In genomic region chr9:94909250-94909894, GRCh38 we compare ENCODE assay signal across 12 cellular contexts.
DNase-seq lines count a peak whose midpoint lies in the region; ATAC-seq and TF ChIP-seq lines count a peak whose summit lies in the region.
"Had no signal": no experiment of that assay in that cellular context is flagged by ENCODE, and none has a peak within 500 bp of the region (broad histone marks: within the 10 kb centered on the region; RNA-seq: fewer than 3 reads in every experiment).

No MANE protein-coding gene starts in this region.

- no peak overlapping the region for H3K14ac ChIP-seq in mesenchymal stem cell (ENCODE audit: low read length in 2 of 2)

- H3K4me3 Mint-ChIP-seq in natural killer cell treated with Interleukin-12 subunit alpha and Interleukin-12 subunit beta and Interleukin-15 and Interleukin-18, amount 100 ng/mL, for 72 hours = no peak overlapping the region
- H3K4me3 Mint-ChIP-seq in natural killer cell = no peak overlapping the region
- no peak overlapping the region for H3K4me3 Mint-ChIP-seq in activated naive CD8-positive, alpha-beta T cell treated with anti-CD3 and anti-CD28 coated beads for 36 hours
- H3K4me3 Mint-ChIP-seq: CD14-positive monocyte, WTC11 had no signal

- H3K18ac ChIP-seq in mesenchymal stem cell (ENCODE audit: low read depth in 1 of 2, low read length in 2 of 2) = no peak overlapping the region

- no peaks in the 10 kb centered on the region for H3K27me3 ChIP-seq in mesenchymal stem cell (ENCODE audit: control insufficient read depth in 1 of 2, insufficient read depth in 1 of 2, low read length in 2 of 2)
- no peaks in the 10 kb centered on the region for H3K27me3 ChIP-seq in upper lobe of right lung

- peak overlapping the region; percentile 92 for H3K27ac ChIP-seq in mesenchymal stem cell (ENCODE audit: low read length, poor library complexity, severe bottlenecking)
- peak overlapping the region; percentile 87 for H3K27ac ChIP-seq in upper lobe of right lung

- H2BK15ac ChIP-seq in mesenchymal stem cell (ENCODE audit: low read depth, poor library complexity, severe bottlenecking) = no peak overlapping the region

- H3K36me3 ChIP-seq in mesenchymal stem cell (ENCODE audit: control insufficient read depth in 1 of 2, insufficient read depth in 2 of 2, low read depth in 1 of 2, low read length in 2 of 2) (peaks cover 0 to 4% of the 10 kb centered on the region in 2 experiments), upper lobe of right lung (no peaks in the 10 kb centered on the region)

- no peak for TF ChIP-seq CTCF in natural killer cell (IDR thresholded peaks at IDR 0.05)
- TF ChIP-seq CTCF in upper lobe of right lung (IDR thresholded peaks at IDR 0.05) = no peak

- H2AFZ ChIP-seq in mesenchymal stem cell (ENCODE audit: low read depth, low read length) = no peak overlapping the region

- intact Hi-C loops in natural killer cell (cut with micrococcal nuclease) (no loop called here), upper lobe of right lung (cut with DNase I) (no loop called here)

- no peak overlapping the region for H4K8ac ChIP-seq in mesenchymal stem cell (ENCODE audit: low read length)

- peak; percentile 6 to 78 for ATAC-seq in natural killer cell treated with Interleukin-12 subunit alpha and Interleukin-12 subunit beta and Interleukin-15 and Interleukin-18, amount 100 ng/mL, for 72 hours
- ATAC-seq in natural killer cell (no peak), upper lobe of right lung (peak; percentile 17), GM18909 (IDR thresholded peaks at IDR 0.05; ENCODE audit: poor library complexity, unreplicated experiment) (no peak), GM18498 (IDR thresholded peaks at IDR 0.05; ENCODE audit: unreplicated experiment) (no peak)
- ATAC-seq: WTC11 had no signal

- no peaks in the 10 kb centered on the region for H3K9me3 Mint-ChIP-seq in natural killer cell treated with Interleukin-12 subunit alpha and Interleukin-12 subunit beta and Interleukin-15 and Interleukin-18, amount 100 ng/mL, for 72 hours
- H3K9me3 Mint-ChIP-seq in natural killer cell = no peaks in the 10 kb centered on the region
- no peaks in the 10 kb centered on the region for H3K9me3 Mint-ChIP-seq in activated naive CD8-positive, alpha-beta T cell treated with anti-CD3 and anti-CD28 coated beads for 36 hours
- H3K9me3 Mint-ChIP-seq: WTC11 had no signal

- 96% methylated on average over 12 of the region's 12 CpGs for WGBS in mesenchymal stem cell

- no peak for DNase-seq in natural killer cell treated with Interleukin-12 subunit alpha and Interleukin-12 subunit beta and Interleukin-15 and Interleukin-18, amount 100 ng/mL, for 72 hours (ENCODE audit: low spot score)
- DNase-seq in natural killer cell (no peak), mesenchymal stem cell (no peak), upper lobe of right lung (no peak), NOMO-1 treated with DMSO at 0.1 percent for 48 hours (lab: John Stamatoyannopoulos, UW; ENCODE audit: unreplicated experiment) (no peak)
- DNase-seq in activated naive CD8-positive, alpha-beta T cell treated with anti-CD3 and anti-CD28 coated beads for 36 hours = peak; percentile 12
- DNase-seq: amniotic stem cell; effector CD8-positive, alpha-beta T cell had no signal

- no peaks in the 10 kb centered on the region for H3K36me3 Mint-ChIP-seq in natural killer cell treated with Interleukin-12 subunit alpha and Interleukin-12 subunit beta and Interleukin-15 and Interleukin-18, amount 100 ng/mL, for 72 hours
- H3K36me3 Mint-ChIP-seq in natural killer cell = no peaks in the 10 kb centered on the region
- no peaks in the 10 kb centered on the region for H3K36me3 Mint-ChIP-seq in activated naive CD8-positive, alpha-beta T cell treated with anti-CD3 and anti-CD28 coated beads for 36 hours
- H3K36me3 Mint-ChIP-seq: WTC11 had no signal

- H3K4me3 ChIP-seq in mesenchymal stem cell (ENCODE audit: insufficient read depth in 1 of 2, low read depth in 1 of 2, low read length in 2 of 2) (no peak overlapping the region), upper lobe of right lung (no peak overlapping the region)

- no peak overlapping the region for H3K23ac ChIP-seq in mesenchymal stem cell (ENCODE audit: low read length in 2 of 2)

- H3K27ac Mint-ChIP-seq in natural killer cell treated with Interleukin-12 subunit alpha and Interleukin-12 subunit beta and Interleukin-15 and Interleukin-18, amount 100 ng/mL, for 72 hours = no peak overlapping the region
- no peak overlapping the region for H3K27ac Mint-ChIP-seq in natural killer cell
- no peak overlapping the region for H3K27ac Mint-ChIP-seq in activated naive CD8-positive, alpha-beta T cell treated with anti-CD3 and anti-CD28 coated beads for 36 hours
- H3K27ac Mint-ChIP-seq: CD14-positive monocyte, WTC11 had no signal

- no peak overlapping the region for H3K4ac ChIP-seq in mesenchymal stem cell (ENCODE audit: low read depth in 1 of 2, low read length in 2 of 2)

- peak overlapping the region in 1 of 2 experiments; percentile 15 for H2BK12ac ChIP-seq in mesenchymal stem cell (ENCODE audit: low read length in 2 of 2)

- H3K27me3 Mint-ChIP-seq in natural killer cell treated with Interleukin-12 subunit alpha and Interleukin-12 subunit beta and Interleukin-15 and Interleukin-18, amount 100 ng/mL, for 72 hours = no peaks in the 10 kb centered on the region
- no peaks in the 10 kb centered on the region for H3K27me3 Mint-ChIP-seq in natural killer cell (ENCODE audit: low read depth in 2 of 2)
- H3K27me3 Mint-ChIP-seq in activated naive CD8-positive, alpha-beta T cell treated with anti-CD3 and anti-CD28 coated beads for 36 hours = no peaks in the 10 kb centered on the region

- H3K4me2 ChIP-seq in mesenchymal stem cell (ENCODE audit: low read length, poor library complexity, severe bottlenecking) = no peak overlapping the region

- peaks cover 14% of the 10 kb centered on the region for H3K79me1 ChIP-seq in mesenchymal stem cell (replicated peaks; ENCODE audit: low read length, poor library complexity, severe bottlenecking)

- no peaks in the 10 kb centered on the region for H3K9me3 ChIP-seq in mesenchymal stem cell (ENCODE audit: control insufficient read depth, low read length)
- no peaks in the 10 kb centered on the region for H3K9me3 ChIP-seq in upper lobe of right lung

- no peak overlapping the region for H2BK120ac ChIP-seq in mesenchymal stem cell (ENCODE audit: low read depth, low read length)

- H4K91ac ChIP-seq in mesenchymal stem cell (ENCODE audit: low read length) = no peak overlapping the region

- H3K4me1 Mint-ChIP-seq in natural killer cell treated with Interleukin-12 subunit alpha and Interleukin-12 subunit beta and Interleukin-15 and Interleukin-18, amount 100 ng/mL, for 72 hours (ENCODE audit: low read depth in 2 of 2) = peaks cover 0 to 3% of the 10 kb centered on the region in 2 donors
- peaks cover 0 to 9% of the 10 kb centered on the region in 2 donors for H3K4me1 Mint-ChIP-seq in natural killer cell
- H3K4me1 Mint-ChIP-seq in activated naive CD8-positive, alpha-beta T cell treated with anti-CD3 and anti-CD28 coated beads for 36 hours = peaks cover 12% of the 10 kb centered on the region

- peak overlapping the region; percentile 67 for H2BK5ac ChIP-seq in mesenchymal stem cell (ENCODE audit: low read depth, low read length, poor library complexity, severe bottlenecking)

- no peak overlapping the region for H3K9ac ChIP-seq in mesenchymal stem cell (ENCODE audit: low read length)

- peak overlapping the region; percentile 77 for H2AK5ac ChIP-seq in mesenchymal stem cell (ENCODE audit: low read length, severe bottlenecking)

- H3K4me1 ChIP-seq in mesenchymal stem cell (ENCODE audit: control insufficient read depth, insufficient read depth, low read depth, low read length) = peaks cover 25% of the 10 kb centered on the region
- peaks cover 23% of the 10 kb centered on the region for H3K4me1 ChIP-seq in upper lobe of right lung

Comparison
In these comparisons a context has a peak if more than half of its experiments do, and no peak if none do; other contexts are left out.
1. ATAC-seq: peak in natural killer cell treated with Interleukin-12 subunit alpha and Interleukin-12 subunit beta and Interleukin-15 and Interleukin-18, amount 100 ng/mL, for 72 hours (2 of 2) and upper lobe of right lung (single experiment); none in natural killer cell (0 of 3), GM18909 (single experiment) and GM18498 (single experiment).